ENCODE assay signal across 19 cellular contexts in the genomic region with DNA sequence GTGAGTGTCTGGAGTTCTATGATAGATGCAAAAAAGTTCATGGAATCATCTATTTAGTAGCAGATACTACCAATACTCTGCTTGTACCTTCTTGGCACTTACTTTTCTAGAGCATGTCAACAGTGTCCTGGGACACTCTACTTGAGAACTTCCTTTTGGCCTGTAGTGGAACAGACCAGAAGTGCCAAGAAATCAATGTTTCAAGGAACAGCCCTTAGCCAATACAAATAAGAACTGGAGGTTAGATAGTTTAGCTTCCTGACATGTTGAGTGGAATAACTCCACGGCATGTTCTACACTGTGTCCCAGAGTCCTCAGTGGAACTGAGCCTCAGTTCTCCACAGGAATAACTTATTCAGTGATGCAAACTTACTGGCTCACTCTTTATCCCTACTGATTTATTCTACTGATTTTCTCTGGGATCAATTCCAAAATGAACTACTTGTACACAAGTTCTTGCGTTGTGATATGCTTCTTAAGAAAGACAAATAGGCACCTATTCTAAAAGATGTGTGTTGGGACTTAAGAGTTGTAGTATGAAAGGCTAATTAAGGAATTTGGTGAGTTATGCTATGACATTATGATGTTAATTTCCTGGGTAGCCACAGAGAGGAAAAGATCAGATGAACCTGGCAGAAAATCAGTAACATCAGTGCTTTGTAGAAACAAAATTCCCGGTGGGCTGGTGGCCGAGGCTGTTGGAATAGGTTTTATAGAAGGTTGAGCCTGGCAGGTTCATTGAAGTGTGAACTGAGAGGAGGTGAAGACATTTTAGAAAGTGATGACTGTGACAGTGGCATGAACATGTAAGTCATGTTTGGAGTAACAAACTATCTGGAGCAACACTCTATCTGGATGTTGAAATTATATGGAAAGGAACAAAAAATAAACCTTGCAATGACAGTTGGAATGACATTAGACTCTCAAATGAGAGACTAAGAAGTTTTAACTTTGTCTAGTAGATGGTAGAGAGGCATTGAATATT.
"Had no signal": no experiment of that assay in that cellular context is flagged by ENCODE, and none has a peak within 500 bp of the region (broad histone marks: within the 10 kb centered on the region; RNA-seq: fewer than 3 reads in every experiment).

No MANE protein-coding gene starts in this region.

- H3K27ac ChIP-seq: dorsolateral prefrontal cortex, epithelial cell of prostate, ovary, sigmoid colon, VCaP had no signal

- ATAC-seq: left lobe of liver; naive thymus-derived CD4-positive, alpha-beta T cell; stimulated activated effector memory CD8-positive, alpha-beta T cell treated with anti-CD3 and anti-CD28 coated beads, Interleukin-12 subunit alpha, Interleukin-12 subunit beta, amount 100 ng/mL, for 72 hours had no signal

- FAIRE-seq: colon, islet of Langerhans had no signal

- H3K36me3 ChIP-seq: ovary, sigmoid colon had no signal

- H3K9me3 ChIP-seq: ovary, sigmoid colon had no signal

- H3K4me3 ChIP-seq: dorsolateral prefrontal cortex, ovary, sigmoid colon had no signal

- DNase-seq: activated CD4-positive, alpha-beta T cell treated with anti-CD3 and anti-CD28 coated beads for 1 hour; activated CD4-positive, alpha-beta T cell treated with anti-CD3 and anti-CD28 coated beads, Interleukin-2, amount 50 U/mL, for 48 hours; activated gamma-delta T cell; central memory CD4-positive, alpha-beta T cell; dorsolateral prefrontal cortex; foreskin fibroblast; hippocampal formation; mesendoderm; naive thymus-derived CD4-positive, alpha-beta T cell; ovary; sigmoid colon; stimulated activated CD4-positive, alpha-beta T cell treated with anti-CD3 and anti-CD28 coated beads, Interleukin-4, amount 100 ng/mL, for 24 hours; T-helper 2 cell had no signal

- H3K27me3 ChIP-seq: dorsolateral prefrontal cortex, ovary, sigmoid colon had no signal
